In genomic region chr9:137582286-137582860, GRCh38 we compare ENCODE assay signal across 11 cellular contexts. TPM values are rescaled to one million over a fixed set of nuclear protein-coding genes. Genes with fewer than 3 reads are reported as not detected.
A peak's percentile ranks its signal among the peaks of the same experiment; 100 is the strongest.
DNase-seq lines count a peak whose midpoint lies in the region; ATAC-seq and TF ChIP-seq lines count a peak whose summit lies in the region.
"Had no signal": no experiment of that assay in that cellular context is flagged by ENCODE, and none has a peak within 500 bp of the region (broad histone marks: within the 10 kb centered on the region; RNA-seq: fewer than 3 reads in every experiment).

No MANE protein-coding gene starts in this region.

- H3K27ac ChIP-seq in left ventricle myocardium inferior (replicated peaks): no peak overlapping the region
- no peak overlapping the region for H3K27ac ChIP-seq in OCI-LY7 (ENCODE audit: low read depth, low read length, poor library complexity, severe bottlenecking)

- peaks cover 27% of the 10 kb centered on the region for H3K4me1 ChIP-seq in left ventricle myocardium inferior
- peaks cover 10% of the 10 kb centered on the region for H3K4me1 ChIP-seq in OCI-LY7 (ENCODE audit: insufficient read depth, low read length, poor library complexity, severe bottlenecking)

- TF ChIP-seq CTCF in left ventricle myocardium inferior (IDR thresholded peaks at IDR 0.05; ENCODE audit: borderline replicate concordance): peak; percentile 36
- peak; percentile 76 for TF ChIP-seq CTCF in OCI-LY7 (conservative IDR thresholded peaks at IDR 0.05; ENCODE audit: low read length)
- TF ChIP-seq CTCF in GM20000 (IDR thresholded peaks at IDR 0.05; ENCODE audit: extremely low read depth, missing control alignments): no peak

- POLR2A ChIA-PET in OCI-LY7 (lab: Charles Lee): no interaction called here

- no peak for ATAC-seq in Right ventricle myocardium inferior
- ATAC-seq: activated T-cell treated with anti-CD3 and anti-CD28 coated beads, Interleukin-2, amount 50 U/mL, for 72 hours had no signal

- DNase-seq in left ventricle myocardium inferior: no peak
- DNase-seq in Right ventricle myocardium inferior (ENCODE audit: missing footprints): no peak
- peak; percentile 57 for DNase-seq in OCI-LY7 (ENCODE audit: low spot score)
- peak; percentile 9 for DNase-seq in fibroblast of peridontal ligament (ENCODE audit: extremely low read depth)
- DNase-seq in NCI-H1930 (lab: John Stamatoyannopoulos, UW): no peak
- DNase-seq in NK-92 treated with Interleukin-12 subunit alpha and Interleukin-12 subunit beta, amount 100 ng/mL, for 24 hours (lab: John Stamatoyannopoulos, UW): no peak
- no peak for DNase-seq in cortex of kidney (lab: John Stamatoyannopoulos, UW)
- DNase-seq in GM20000 (ENCODE audit: low spot score): no peak
- DNase-seq: naive B cell, Right ventricle myocardium superior had no signal

- BruUV-seq in OCI-LY7 (replicated peaks; lab: Mats Ljungman, UMichigan): TSS peak; percentile 51

- H3K36me3 ChIP-seq in left ventricle myocardium inferior (peaks cover 45% of the 10 kb centered on the region), OCI-LY7 (ENCODE audit: insufficient read depth, low read length) (peaks cover 72% of the 10 kb centered on the region)

- peaks cover 6% of the 10 kb centered on the region; the same call in 1 of the 2 replicates for H4K20me1 ChIP-seq in OCI-LY7 (ENCODE audit: insufficient read depth, low read length)

- no peaks in the 10 kb centered on the region for H3K27me3 ChIP-seq in left ventricle myocardium inferior (ENCODE audit: low read depth)

- intact Hi-C loops in left ventricle myocardium inferior (cut with micrococcal nuclease) (no loop called here), Right ventricle myocardium inferior (cut with DNase I) (no loop called here), OCI-LY7 (cut with micrococcal nuclease; ENCODE audit: unreplicated experiment) (no loop called here)

- H3K79me2 ChIP-seq in OCI-LY7 (ENCODE audit: insufficient read depth, low read depth, low read length): peaks cover 13% of the 10 kb centered on the region

- H2AFZ ChIP-seq in OCI-LY7 (ENCODE audit: low read length): no peak overlapping the region

- H3K4me3 ChIP-seq in left ventricle myocardium inferior (no peak overlapping the region), OCI-LY7 (ENCODE audit: low read depth, low read length, poor library complexity, severe bottlenecking) (no peak overlapping the region)

- CTCF ChIA-PET in OCI-LY7 (lab: Charles Lee; ENCODE audit: unreplicated experiment): no interaction called here

- no peaks in the 10 kb centered on the region for H3K9me3 ChIP-seq in left ventricle myocardium inferior (replicated peaks)
- H3K9me3 ChIP-seq in OCI-LY7 (ENCODE audit: low read length): no peaks in the 10 kb centered on the region

- H3K9me2 ChIP-seq in OCI-LY7 (ENCODE audit: insufficient read depth, low read length): no peaks in the 10 kb centered on the region

- H3K4me2 ChIP-seq in OCI-LY7 (ENCODE audit: low read length): no peak overlapping the region

RNA-seq across cellular contexts. Expression of gene DPH7, which starts 3.6 kb away (rescaled TPM):
- total RNA-seq in left ventricle myocardium inferior (18.0 TPM), Right ventricle myocardium inferior (17.2 TPM), OCI-LY7 (2022) (88.2 and 95.6 TPM in 2 replicates)
- 71.7 and 72.9 TPM in 2 replicates for total RNA-seq in OCI-LY7 (2014; rRNA removed; shearing (Covaris generic))

RNA-seq across cellular contexts. Expression of gene ZMYND19, which starts 7.9 kb away (rescaled TPM):
- total RNA-seq in left ventricle myocardium inferior (11.6 TPM), Right ventricle myocardium inferior (10.8 TPM), OCI-LY7 (2022) (62.2 and 65.8 TPM in 2 replicates)
- total RNA-seq in OCI-LY7 (2014; rRNA removed; shearing (Covaris generic)): 48.4 and 48.5 TPM in 2 replicates

RNA-seq across cellular contexts. Expression of gene ARRDC1, which starts 23.1 kb away (rescaled TPM):
- total RNA-seq in left ventricle myocardium inferior (16.2 TPM), Right ventricle myocardium inferior (17.5 TPM), OCI-LY7 (2022) (59.6 and 64.6 TPM in 2 replicates)
- 47.0 and 70.3 TPM in 2 replicates for total RNA-seq in OCI-LY7 (2014; rRNA removed; shearing (Covaris generic))

RNA-seq across cellular contexts. Expression of gene MRPL41, which starts 30.7 kb away (rescaled TPM):
- total RNA-seq in left ventricle myocardium inferior: 233 TPM
- total RNA-seq in Right ventricle myocardium inferior: 244 TPM
- 26.4 and 38.3 TPM in 2 replicates for total RNA-seq in OCI-LY7 (2014; rRNA removed; shearing (Covaris generic))
- total RNA-seq in OCI-LY7 (2022): 29.3 and 34.8 TPM in 2 replicates

RNA-seq across cellular contexts. Expression of gene PNPLA7, which starts 32.2 kb away (rescaled TPM):
- total RNA-seq in left ventricle myocardium inferior (9.0 TPM), Right ventricle myocardium inferior (9.8 TPM), OCI-LY7 (2022) (8.5 and 10.2 TPM in 2 replicates)
- total RNA-seq in OCI-LY7 (2014; rRNA removed; shearing (Covaris generic)): 0.80 and 1.5 TPM in 2 replicates

Comparison
In these comparisons a context has a peak if more than half of its experiments do, and no peak if none do; other contexts are left out.
1. DNase-seq: peak in OCI-LY7 (single experiment) and fibroblast of peridontal ligament (single experiment); none in left ventricle myocardium inferior (single experiment), Right ventricle myocardium inferior (single experiment), NCI-H1930 (0 of 2), NK-92 treated with Interleukin-12 subunit alpha and Interleukin-12 subunit beta, amount 100 ng/mL, for 24 hours (single experiment), cortex of kidney (single experiment) and GM20000 (single experiment).